In genomic region chr11:10274726-10275125, GRCh38 we compare ENCODE assay signal across 30 cellular contexts.
"Had no signal": no experiment of that assay in that cellular context is flagged by ENCODE, and none has a peak within 500 bp of the region (broad histone marks: within the 10 kb centered on the region; RNA-seq: fewer than 3 reads in every experiment).

No MANE protein-coding gene starts in this region.

- DNase-seq: activated CD4-positive, alpha-beta T cell treated with anti-CD3 and anti-CD28 coated beads for 36 hours; activated CD4-positive, CD25-positive, alpha-beta regulatory T cell; activated effector memory CD4-positive, alpha-beta T cell treated with Interleukin-2 at 50 U/mL for 16 hours; activated naive CD4-positive, alpha-beta T cell treated with anti-CD3 and anti-CD28 coated beads for 36 hours; activated naive CD8-positive, alpha-beta T cell treated with anti-CD3 and anti-CD28 coated beads for 36 hours; activated T-cell treated with anti-CD3 and anti-CD28 coated beads for 4 hours; cerebellar nuclear complex; colonic mucosa; dorsolateral prefrontal cortex; effector memory CD4-positive, alpha-beta T cell; islet precursor cell; left cardiac atrium; left ventricle myocardium superior; naive B cell; nephron progenitor cell; ovary; right lobe of liver; stimulated activated CD4-positive, alpha-beta T cell treated with anti-CD3 and anti-CD28 coated beads, Interleukin-12 subunit alpha, Interleukin-12 subunit beta, amount 100 ng/mL, for 4 hours; stimulated activated CD4-positive, alpha-beta T cell treated with anti-CD3 and anti-CD28 coated beads, Interleukin-4, amount 100 ng/mL, for 1 hour; stimulated activated naive CD8-positive, alpha-beta T cell treated with anti-CD3 and anti-CD28 coated beads, Interleukin-15, amount 100 ng/mL, for 72 hours; substantia nigra; upper lobe of left lung had no signal

- H3K9me3 ChIP-seq: ascending aorta, colonic mucosa, gastroesophageal sphincter, ovary, right lobe of liver, upper lobe of left lung had no signal

- H3K27ac ChIP-seq: colonic mucosa, dorsolateral prefrontal cortex, hepatocyte, ovary, right lobe of liver, skin epidermis, upper lobe of left lung had no signal

- H3K36me3 ChIP-seq: ascending aorta, cardiac muscle cell, colonic mucosa, gastroesophageal sphincter, ovary, right lobe of liver, upper lobe of left lung had no signal

- H3K4me1 ChIP-seq: colonic mucosa had no signal

- H3K36me3 Mint-ChIP-seq: naive B cell; stimulated activated effector memory CD8-positive, alpha-beta T cell treated with anti-CD3 and anti-CD28 coated beads, Interleukin-12 subunit alpha, Interleukin-12 subunit beta, amount 100 ng/mL, for 72 hours had no signal

- H3K27me3 ChIP-seq: ascending aorta, cardiac muscle cell, colonic mucosa, dorsolateral prefrontal cortex, gastroesophageal sphincter, hepatocyte, ovary, right lobe of liver, upper lobe of left lung had no signal

- H3K27me3 Mint-ChIP-seq: activated CD4-positive, alpha-beta T cell treated with anti-CD3 and anti-CD28 coated beads for 36 hours; activated naive CD8-positive, alpha-beta T cell treated with anti-CD3 and anti-CD28 coated beads for 36 hours; brain; naive B cell; progenitor cell of endocrine pancreas; stimulated activated naive CD8-positive, alpha-beta T cell treated with anti-CD3 and anti-CD28 coated beads, Interleukin-15, amount 100 ng/mL, for 72 hours had no signal

- H3K9me3 Mint-ChIP-seq: activated naive CD4-positive, alpha-beta T cell treated with anti-CD3 and anti-CD28 coated beads for 36 hours; activated naive CD8-positive, alpha-beta T cell treated with anti-CD3 and anti-CD28 coated beads for 36 hours; brain; naive B cell; nephron progenitor cell; stimulated activated effector memory CD8-positive, alpha-beta T cell treated with anti-CD3 and anti-CD28 coated beads, Interleukin-12 subunit alpha, Interleukin-12 subunit beta, amount 100 ng/mL, for 72 hours; stimulated activated naive CD8-positive, alpha-beta T cell treated with anti-CD3 and anti-CD28 coated beads, Interleukin-15, amount 100 ng/mL, for 72 hours had no signal

- H3K4me3 ChIP-seq: ascending aorta, cardiac muscle cell, colonic mucosa, dorsolateral prefrontal cortex, hepatocyte, ovary, right lobe of liver, skin epidermis, upper lobe of left lung had no signal

- ATAC-seq: activated CD4-positive, alpha-beta T cell treated with anti-CD3 and anti-CD28 coated beads for 36 hours; gastroesophageal sphincter; left cardiac atrium; left ventricle myocardium superior; right lobe of liver; stimulated activated effector memory CD8-positive, alpha-beta T cell treated with anti-CD3 and anti-CD28 coated beads, Interleukin-12 subunit alpha, Interleukin-12 subunit beta, amount 100 ng/mL, for 72 hours; stimulated activated naive CD8-positive, alpha-beta T cell treated with anti-CD3 and anti-CD28 coated beads, Interleukin-15, amount 100 ng/mL, for 72 hours had no signal

- H3K27ac Mint-ChIP-seq: activated CD4-positive, alpha-beta T cell treated with anti-CD3 and anti-CD28 coated beads for 36 hours; activated naive CD4-positive, alpha-beta T cell treated with anti-CD3 and anti-CD28 coated beads for 36 hours; activated naive CD8-positive, alpha-beta T cell treated with anti-CD3 and anti-CD28 coated beads for 36 hours; nephron progenitor cell; progenitor cell of endocrine pancreas; stimulated activated effector memory CD8-positive, alpha-beta T cell treated with anti-CD3 and anti-CD28 coated beads, Interleukin-12 subunit alpha, Interleukin-12 subunit beta, amount 100 ng/mL, for 72 hours; stimulated activated naive CD8-positive, alpha-beta T cell treated with anti-CD3 and anti-CD28 coated beads, Interleukin-15, amount 100 ng/mL, for 72 hours had no signal

- H3K4me3 Mint-ChIP-seq: activated CD4-positive, alpha-beta T cell treated with anti-CD3 and anti-CD28 coated beads for 36 hours; activated naive CD4-positive, alpha-beta T cell treated with anti-CD3 and anti-CD28 coated beads for 36 hours; activated naive CD8-positive, alpha-beta T cell treated with anti-CD3 and anti-CD28 coated beads for 36 hours; nephron progenitor cell; stimulated activated effector memory CD8-positive, alpha-beta T cell treated with anti-CD3 and anti-CD28 coated beads, Interleukin-12 subunit alpha, Interleukin-12 subunit beta, amount 100 ng/mL, for 72 hours; stimulated activated naive CD8-positive, alpha-beta T cell treated with anti-CD3 and anti-CD28 coated beads, Interleukin-15, amount 100 ng/mL, for 72 hours had no signal
